1 cellular context compared by ENCODE assay signal in the genomic region with DNA sequence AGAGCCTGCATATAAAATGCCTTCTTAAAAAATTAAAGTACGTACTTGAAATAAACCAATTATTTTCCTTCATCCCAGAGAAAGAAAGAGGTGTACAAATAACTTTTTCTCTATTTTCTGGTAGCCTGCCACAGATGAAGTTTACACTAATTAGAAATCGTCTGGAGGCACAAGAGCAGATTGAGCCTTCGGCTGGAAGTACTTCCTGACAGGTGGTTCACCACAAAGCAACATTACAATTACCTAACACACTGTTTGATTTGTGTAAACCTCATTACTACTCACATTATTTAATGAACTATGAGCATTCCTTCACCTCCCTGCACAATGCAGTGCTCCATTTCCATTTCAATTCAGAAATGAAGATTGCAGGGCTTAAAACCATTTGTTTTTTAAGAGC.
TF ChIP-seq lines count a peak whose summit lies in the region.

No MANE protein-coding gene starts in this region.

TF ChIP-seq in WTC11, 78 proteins besides CTCF, POLR2A, EP300 and RAD21 (continued from another document):
- TF ChIP-seq, protein P1, sequence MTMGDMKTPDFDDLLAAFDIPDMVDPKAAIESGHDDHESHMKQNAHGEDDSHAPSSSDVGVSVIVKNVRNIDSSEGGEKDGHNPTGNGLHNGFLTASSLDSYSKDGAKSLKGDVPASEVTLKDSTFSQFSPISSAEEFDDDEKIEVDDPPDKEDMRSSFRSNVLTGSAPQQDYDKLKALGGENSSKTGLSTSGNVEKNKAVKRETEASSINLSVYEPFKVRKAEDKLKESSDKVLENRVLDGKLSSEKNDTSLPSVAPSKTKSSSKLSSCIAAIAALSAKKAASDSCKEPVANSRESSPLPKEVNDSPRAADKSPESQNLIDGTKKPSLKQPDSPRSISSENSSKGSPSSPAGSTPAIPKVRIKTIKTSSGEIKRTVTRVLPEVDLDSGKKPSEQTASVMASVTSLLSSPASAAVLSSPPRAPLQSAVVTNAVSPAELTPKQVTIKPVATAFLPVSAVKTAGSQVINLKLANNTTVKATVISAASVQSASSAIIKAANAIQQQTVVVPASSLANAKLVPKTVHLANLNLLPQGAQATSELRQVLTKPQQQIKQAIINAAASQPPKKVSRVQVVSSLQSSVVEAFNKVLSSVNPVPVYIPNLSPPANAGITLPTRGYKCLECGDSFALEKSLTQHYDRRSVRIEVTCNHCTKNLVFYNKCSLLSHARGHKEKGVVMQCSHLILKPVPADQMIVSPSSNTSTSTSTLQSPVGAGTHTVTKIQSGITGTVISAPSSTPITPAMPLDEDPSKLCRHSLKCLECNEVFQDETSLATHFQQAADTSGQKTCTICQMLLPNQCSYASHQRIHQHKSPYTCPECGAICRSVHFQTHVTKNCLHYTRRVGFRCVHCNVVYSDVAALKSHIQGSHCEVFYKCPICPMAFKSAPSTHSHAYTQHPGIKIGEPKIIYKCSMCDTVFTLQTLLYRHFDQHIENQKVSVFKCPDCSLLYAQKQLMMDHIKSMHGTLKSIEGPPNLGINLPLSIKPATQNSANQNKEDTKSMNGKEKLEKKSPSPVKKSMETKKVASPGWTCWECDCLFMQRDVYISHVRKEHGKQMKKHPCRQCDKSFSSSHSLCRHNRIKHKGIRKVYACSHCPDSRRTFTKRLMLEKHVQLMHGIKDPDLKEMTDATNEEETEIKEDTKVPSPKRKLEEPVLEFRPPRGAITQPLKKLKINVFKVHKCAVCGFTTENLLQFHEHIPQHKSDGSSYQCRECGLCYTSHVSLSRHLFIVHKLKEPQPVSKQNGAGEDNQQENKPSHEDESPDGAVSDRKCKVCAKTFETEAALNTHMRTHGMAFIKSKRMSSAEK (CRISPR knock-in tag; IDR thresholded peaks at IDR 0.05; ENCODE audit: borderline replicate concordance) = no peak
- TF ChIP-seq NFE2L1 (CRISPR knock-in tag; IDR thresholded peaks at IDR 0.05) (no peak), NR2C2 (CRISPR knock-in tag; IDR thresholded peaks at IDR 0.05) (no peak), ATF1 (CRISPR knock-in tag; IDR thresholded peaks at IDR 0.05) (no peak), ZNF263 (CRISPR knock-in tag; IDR thresholded peaks at IDR 0.05; ENCODE audit: low read depth) (no peak), JAZF1 (CRISPR knock-in tag; IDR thresholded peaks at IDR 0.05) (no peak), CBFB (CRISPR knock-in tag; IDR thresholded peaks at IDR 0.05; ENCODE audit: low read depth) (no peak), EMX1 (CRISPR knock-in tag; IDR thresholded peaks at IDR 0.05) (no peak), RORB (CRISPR knock-in tag; IDR thresholded peaks at IDR 0.05) (no peak)
- TF ChIP-seq, protein P2, sequence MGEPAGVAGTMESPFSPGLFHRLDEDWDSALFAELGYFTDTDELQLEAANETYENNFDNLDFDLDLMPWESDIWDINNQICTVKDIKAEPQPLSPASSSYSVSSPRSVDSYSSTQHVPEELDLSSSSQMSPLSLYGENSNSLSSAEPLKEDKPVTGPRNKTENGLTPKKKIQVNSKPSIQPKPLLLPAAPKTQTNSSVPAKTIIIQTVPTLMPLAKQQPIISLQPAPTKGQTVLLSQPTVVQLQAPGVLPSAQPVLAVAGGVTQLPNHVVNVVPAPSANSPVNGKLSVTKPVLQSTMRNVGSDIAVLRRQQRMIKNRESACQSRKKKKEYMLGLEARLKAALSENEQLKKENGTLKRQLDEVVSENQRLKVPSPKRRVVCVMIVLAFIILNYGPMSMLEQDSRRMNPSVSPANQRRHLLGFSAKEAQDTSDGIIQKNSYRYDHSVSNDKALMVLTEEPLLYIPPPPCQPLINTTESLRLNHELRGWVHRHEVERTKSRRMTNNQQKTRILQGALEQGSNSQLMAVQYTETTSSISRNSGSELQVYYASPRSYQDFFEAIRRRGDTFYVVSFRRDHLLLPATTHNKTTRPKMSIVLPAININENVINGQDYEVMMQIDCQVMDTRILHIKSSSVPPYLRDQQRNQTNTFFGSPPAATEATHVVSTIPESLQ (CRISPR knock-in tag; IDR thresholded peaks at IDR 0.05) = no peak
